In genomic region chr1:1240822-1241587, GRCh38 we compare ENCODE assay signal across 23 cellular contexts. TPM values are rescaled to one million over a fixed set of nuclear protein-coding genes. Genes with fewer than 3 reads are reported as not detected.
DNase-seq lines count a peak whose midpoint lies in the region; ATAC-seq and TF ChIP-seq lines count a peak whose summit lies in the region.
"Had no signal": no experiment of that assay in that cellular context is flagged by ENCODE, and none has a peak within 500 bp of the region (broad histone marks: within the 10 kb centered on the region; RNA-seq: fewer than 3 reads in every experiment).

No MANE protein-coding gene starts in this region.

- no peaks in the 10 kb centered on the region for H3K4me1 Mint-ChIP-seq in Calu3 (ENCODE audit: low read depth, unreplicated experiment)
- H3K4me1 Mint-ChIP-seq: activated naive CD8-positive, alpha-beta T cell treated with anti-CD3 and anti-CD28 coated beads, Interleukin-2, amount 10 ng/mL, durations not matched to agents 7 days and 5 days; nephron; T-cell had no signal

- H4K91ac ChIP-seq in neuronal stem cell (ENCODE audit: low read depth, low read length, poor library complexity): no peak overlapping the region

- intact Hi-C loops in Calu3 (cut with micrococcal nuclease; ENCODE audit: unreplicated experiment): no loop called here

- H2BK12ac ChIP-seq in neuronal stem cell (ENCODE audit: low read length): no peak overlapping the region

- H3K36me3 ChIP-seq in HEK293 (ENCODE audit: control insufficient read depth in 2 of 2, insufficient read depth in 1 of 2, low read length in 2 of 2): no peaks in the 10 kb centered on the region
- no peaks in the 10 kb centered on the region for H3K36me3 ChIP-seq in RWPE2 (ENCODE audit: low read depth)
- no peaks in the 10 kb centered on the region for H3K36me3 ChIP-seq in neuronal stem cell (replicated peaks in 1 of 2; ENCODE audit: control insufficient read depth in 2 of 2, insufficient read depth in 2 of 2, low read length in 2 of 2)
- H3K36me3 ChIP-seq: BE2C, left lung, upper lobe of left lung had no signal

- H3K4me2 ChIP-seq in neuronal stem cell (ENCODE audit: insufficient read depth, low read length, poor library complexity, severe bottlenecking): no peak overlapping the region

- BruUV-seq in Calu3 (replicated peaks; lab: Mats Ljungman, UMichigan): no TSS peak

- peak overlapping the region; percentile 43 for H3K23ac ChIP-seq in neuronal stem cell (ENCODE audit: low read depth, low read length, poor library complexity)

- H3K4me3 ChIP-seq in HEK293 (ENCODE audit: low read depth, low read length) (no peak overlapping the region), RWPE2 (ENCODE audit: severe bottlenecking) (no peak overlapping the region), neuronal stem cell (ENCODE audit: low read length in 2 of 2) (no peak overlapping the region)
- H3K4me3 ChIP-seq: esophagus muscularis mucosa, left lung, upper lobe of left lung had no signal

- no peak overlapping the region for H2AFZ ChIP-seq in neuronal stem cell (ENCODE audit: low read length)

- no CpG with 5 or more reads among the region's 23 CpGs for WGBS in neuronal stem cell (ENCODE audit: extremely low coverage in 2 of 2, insufficient read length in 2 of 2, insufficient replicate concordance in 1 of 2), 2 donors

- DNase-seq in Calu3: no peak
- no peak for DNase-seq in RWPE2 (ENCODE audit: low spot score)
- no peak for DNase-seq in neuronal stem cell (ENCODE audit: low spot score)
- no peak for DNase-seq in NCI-H1417 treated with DMSO at 0.1 percent for 48 hours (lab: John Stamatoyannopoulos, UW)
- no peak for DNase-seq in NCI-H748 (lab: John Stamatoyannopoulos, UW; ENCODE audit: unreplicated experiment)
- no peak for DNase-seq in central memory CD4-positive, alpha-beta T cell
- DNase-seq: activated CD4-positive, alpha-beta T cell treated with anti-CD3 and anti-CD28 coated beads, Interleukin-2, amount 50 U/mL, for 1 hour; activated CD8-positive, alpha-beta memory T cell treated with anti-CD3 and anti-CD28 coated beads, Interleukin-2, amount 50 U/mL, for 4 hours; activated naive CD8-positive, alpha-beta T cell treated with anti-CD3 and anti-CD28 coated beads, Interleukin-2, amount 10 ng/mL, durations not matched to agents 7 days and 5 days; BE2C; effector memory CD8-positive, alpha-beta T cell; GDM1; left lung; midbrain; NCI-H2081 treated with DMSO at 0.1 percent for 48 hours; NCI-H524 treated with DMSO at 0.1 percent for 48 hours; SHP77; T-cell had no signal

- H2BK5ac ChIP-seq in neuronal stem cell (ENCODE audit: low read length): peak overlapping the region; percentile 71

- H3K79me1 ChIP-seq in neuronal stem cell (ENCODE audit: low read depth, low read length): peaks cover 2% of the 10 kb centered on the region

- no peak overlapping the region for H3K4ac ChIP-seq in neuronal stem cell (ENCODE audit: low read length)

- peak overlapping the region; percentile 71 for H3K18ac ChIP-seq in neuronal stem cell (ENCODE audit: low read length)

- H3K4me3 Mint-ChIP-seq in Calu3 (ENCODE audit: low read depth, unreplicated experiment): peak overlapping the region; percentile 17
- H3K4me3 Mint-ChIP-seq: activated naive CD8-positive, alpha-beta T cell treated with anti-CD3 and anti-CD28 coated beads, Interleukin-2, amount 10 ng/mL, durations not matched to agents 7 days and 5 days; effector memory CD8-positive, alpha-beta T cell; nephron; T-cell had no signal

- H4K8ac ChIP-seq in neuronal stem cell (ENCODE audit: low read depth, low read length): no peak overlapping the region

- no peaks in the 10 kb centered on the region for H3K27me3 Mint-ChIP-seq in Calu3 (ENCODE audit: unreplicated experiment)
- H3K27me3 Mint-ChIP-seq: effector memory CD8-positive, alpha-beta T cell; T-cell had no signal

- peak overlapping the region; percentile 76 for H3K27ac Mint-ChIP-seq in Calu3 (ENCODE audit: unreplicated experiment)
- H3K27ac Mint-ChIP-seq: activated naive CD8-positive, alpha-beta T cell treated with anti-CD3 and anti-CD28 coated beads, Interleukin-2, amount 10 ng/mL, durations not matched to agents 7 days and 5 days; effector memory CD8-positive, alpha-beta T cell; nephron; T-cell had no signal

- no peaks in the 10 kb centered on the region for H3K9me3 Mint-ChIP-seq in Calu3 (ENCODE audit: low read depth, unreplicated experiment)
- H3K9me3 Mint-ChIP-seq: activated naive CD8-positive, alpha-beta T cell treated with anti-CD3 and anti-CD28 coated beads, Interleukin-2, amount 10 ng/mL, durations not matched to agents 7 days and 5 days; effector memory CD8-positive, alpha-beta T cell; nephron; T-cell had no signal

- H2BK15ac ChIP-seq in neuronal stem cell (ENCODE audit: low read length): no peak overlapping the region

- no peaks in the 10 kb centered on the region for H3K9me3 ChIP-seq in HEK293 (ENCODE audit: control insufficient read depth, insufficient read depth, low read depth, low read length)
- no peaks in the 10 kb centered on the region for H3K9me3 ChIP-seq in RWPE2 (ENCODE audit: severe bottlenecking)
- H3K9me3 ChIP-seq in neuronal stem cell (replicated peaks in 1 of 2; ENCODE audit: control insufficient read depth in 2 of 2, insufficient read depth in 1 of 2, low read depth in 1 of 2, low read length in 2 of 2): no peaks in the 10 kb centered on the region
- H3K9me3 ChIP-seq: BE2C, esophagus muscularis mucosa, left lung, upper lobe of left lung had no signal

- peaks cover 39% of the 10 kb centered on the region for H3K36me3 Mint-ChIP-seq in Calu3 (ENCODE audit: insufficient read depth, unreplicated experiment)
- H3K36me3 Mint-ChIP-seq: activated naive CD8-positive, alpha-beta T cell treated with anti-CD3 and anti-CD28 coated beads, Interleukin-2, amount 10 ng/mL, durations not matched to agents 7 days and 5 days; T-cell had no signal

- TF ChIP-seq CTCF in Calu3 (IDR thresholded peaks at IDR 0.05; ENCODE audit: unreplicated experiment) (no peak), HEK293 (tag by site-specific recombination; IDR thresholded peaks at IDR 0.05) (no peak), RWPE2 (IDR thresholded peaks at IDR 0.05; ENCODE audit: poor library complexity, severe bottlenecking) (no peak)

- H3K9ac ChIP-seq in neuronal stem cell (ENCODE audit: low read depth, low read length, poor library complexity): peak overlapping the region; percentile 4

- H3K27ac ChIP-seq in HEK293 (ENCODE audit: extremely low read depth, low read depth, low read length): no peak overlapping the region
- H3K27ac ChIP-seq in RWPE2 (ENCODE audit: poor library complexity, severe bottlenecking): no peak overlapping the region
- no peak overlapping the region for H3K27ac ChIP-seq in neuronal stem cell (replicated peaks; ENCODE audit: low read length)
- H3K27ac ChIP-seq: esophagus muscularis mucosa, left lung, upper lobe of left lung, VCaP had no signal

- H2AK5ac ChIP-seq in neuronal stem cell (ENCODE audit: low read depth, low read length): peak overlapping the region; percentile 81

- POLR2A ChIA-PET in HEK293 (lab: Yijun Ruan, JAX): no interaction called here

- no peaks in the 10 kb centered on the region for H3K27me3 ChIP-seq in RWPE2 (ENCODE audit: insufficient read depth, poor library complexity, severe bottlenecking)
- peaks cover 0 to 10% (median 3%) of the 10 kb centered on the region in 3 experiments for H3K27me3 ChIP-seq in neuronal stem cell (ENCODE audit: control insufficient read depth in 3 of 3, insufficient read depth in 3 of 3, low read depth in 1 of 3, low read length in 3 of 3)

- no peak overlapping the region for H2BK120ac ChIP-seq in neuronal stem cell (ENCODE audit: low read depth, low read length)

- CTCF ChIA-PET in Calu3 (lab: Charles Lee): no interaction called here
- CTCF ChIA-PET in HEK293 (lab: Yijun Ruan, JAX): no interaction called here

- peak; percentile 22; the same call in 2 of the 3 replicates for ATAC-seq in RWPE2 (ENCODE audit: low read depth)
- ATAC-seq: effector memory CD8-positive, alpha-beta T cell; left lung; T-cell had no signal

- H3K4me1 ChIP-seq in HEK293 (ENCODE audit: control insufficient read depth, insufficient read depth, low read length) (no peaks in the 10 kb centered on the region), RWPE2 (ENCODE audit: insufficient read depth, poor library complexity, severe bottlenecking) (peaks cover 10% of the 10 kb centered on the region), neuronal stem cell (ENCODE audit: control insufficient read depth in 2 of 2, insufficient read depth in 1 of 2, low read depth in 1 of 2, low read length in 2 of 2) (peaks cover 11 to 38% of the 10 kb centered on the region in 2 donors)

- no peak overlapping the region for H3K14ac ChIP-seq in neuronal stem cell (ENCODE audit: low read length)

TF ChIP-seq in HEK293, 187 proteins besides CTCF, POLR2A, EP300 and RAD21 (continues in another document):
- no peak for TF ChIP-seq ZNF837 (tag by site-specific recombination; IDR thresholded peaks at IDR 0.05)
- TF ChIP-seq EGR2 (tag by site-specific recombination; IDR thresholded peaks at IDR 0.05; ENCODE audit: low read depth): no peak
- peak; percentile 42; the same call in 1 of the 2 replicates for TF ChIP-seq PATZ1 (tag by site-specific recombination; IDR thresholded peaks at IDR 0.05)
- no peak for TF ChIP-seq TRIM28 (IDR thresholded peaks at IDR 0.05; ENCODE audit: borderline replicate concordance, low read length)

RNA-seq across cellular contexts. Expression of gene C1QTNF12, which starts 5.5 kb away (rescaled TPM):
- 2.0 and 4.2 TPM in 2 replicates for total RNA-seq in Calu3 (2022)
- 4.0 TPM for polyA plus RNA-seq in neuronal stem cell (2013, experiment 1 of 2)
- polyA plus RNA-seq in neuronal stem cell (2013, experiment 2 of 2): 4.6 TPM

RNA-seq across cellular contexts. Expression of gene B3GALT6, which starts 9.0 kb away (rescaled TPM):
- total RNA-seq in Calu3 (2022): 23.4 and 25.9 TPM in 2 replicates
- polyA plus RNA-seq in neuronal stem cell (2013, experiment 1 of 2): 24.2 TPM
- 23.9 TPM for polyA plus RNA-seq in neuronal stem cell (2013, experiment 2 of 2)

RNA-seq across cellular contexts. Expression of gene SDF4, which starts 9.2 kb away (rescaled TPM):
- 128 and 161 TPM in 2 replicates for total RNA-seq in Calu3 (2022)
- 62.8 TPM for polyA plus RNA-seq in neuronal stem cell (2013, experiment 1 of 2)
- polyA plus RNA-seq in neuronal stem cell (2013, experiment 2 of 2): 64.4 TPM

RNA-seq across cellular contexts. Expression of gene TNFRSF4, which starts 27.1 kb away (rescaled TPM):
- total RNA-seq in Calu3 (2022): not detected in 2 replicates
- 0.06 TPM for polyA plus RNA-seq in neuronal stem cell (2013, experiment 1 of 2)
- 0.08 TPM for polyA plus RNA-seq in neuronal stem cell (2013, experiment 2 of 2)

RNA-seq across cellular contexts. Expression of gene UBE2J2, which starts 32.6 kb away (rescaled TPM):
- total RNA-seq in Calu3 (2022): 45.6 and 50.0 TPM in 2 replicates
- 43.4 TPM for polyA plus RNA-seq in neuronal stem cell (2013, experiment 1 of 2)
- polyA plus RNA-seq in neuronal stem cell (2013, experiment 2 of 2): 42.6 TPM
